ENCODE assay signal across 1 cellular context in the genomic region with DNA sequence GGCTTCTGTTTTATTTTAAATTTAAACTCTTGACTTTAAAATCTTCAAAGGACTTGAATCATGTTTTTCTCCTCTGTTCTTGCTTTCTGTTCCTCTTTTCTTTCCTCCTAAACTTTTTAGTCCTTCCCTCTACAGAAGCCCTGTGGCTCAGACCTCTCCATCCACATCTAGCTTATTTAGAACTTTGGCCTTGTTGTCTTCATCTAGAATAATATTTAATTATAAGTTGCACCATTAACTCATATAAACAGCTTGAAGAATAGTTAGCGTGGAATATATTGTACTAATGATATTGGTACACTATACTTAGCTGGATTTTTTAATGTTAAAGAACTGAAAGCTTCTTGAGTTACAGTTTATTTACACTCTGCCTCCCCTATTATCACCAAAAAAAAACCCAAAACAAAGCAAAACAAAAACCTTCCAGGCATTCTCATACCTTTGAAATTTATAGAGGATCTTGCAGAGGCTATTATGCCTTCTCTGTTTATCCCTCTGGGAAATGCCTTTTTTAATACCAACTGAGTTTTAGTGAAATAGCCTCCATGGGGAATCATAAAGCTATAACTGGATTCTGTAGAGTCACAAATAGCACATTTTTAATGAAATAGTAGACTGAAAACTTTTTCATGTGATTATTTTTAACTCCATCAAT.
TF ChIP-seq lines count a peak whose summit lies in the region.

No MANE protein-coding gene starts in this region.

TF ChIP-seq in SK-N-SH, 30 proteins besides CTCF, POLR2A, EP300 and RAD21 (continued from another document):
- TF ChIP-seq, protein P1, sequence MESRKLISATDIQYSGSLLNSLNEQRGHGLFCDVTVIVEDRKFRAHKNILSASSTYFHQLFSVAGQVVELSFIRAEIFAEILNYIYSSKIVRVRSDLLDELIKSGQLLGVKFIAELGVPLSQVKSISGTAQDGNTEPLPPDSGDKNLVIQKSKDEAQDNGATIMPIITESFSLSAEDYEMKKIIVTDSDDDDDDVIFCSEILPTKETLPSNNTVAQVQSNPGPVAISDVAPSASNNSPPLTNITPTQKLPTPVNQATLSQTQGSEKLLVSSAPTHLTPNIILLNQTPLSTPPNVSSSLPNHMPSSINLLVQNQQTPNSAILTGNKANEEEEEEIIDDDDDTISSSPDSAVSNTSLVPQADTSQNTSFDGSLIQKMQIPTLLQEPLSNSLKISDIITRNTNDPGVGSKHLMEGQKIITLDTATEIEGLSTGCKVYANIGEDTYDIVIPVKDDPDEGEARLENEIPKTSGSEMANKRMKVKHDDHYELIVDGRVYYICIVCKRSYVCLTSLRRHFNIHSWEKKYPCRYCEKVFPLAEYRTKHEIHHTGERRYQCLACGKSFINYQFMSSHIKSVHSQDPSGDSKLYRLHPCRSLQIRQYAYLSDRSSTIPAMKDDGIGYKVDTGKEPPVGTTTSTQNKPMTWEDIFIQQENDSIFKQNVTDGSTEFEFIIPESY (IDR thresholded peaks at IDR 0.05; ENCODE audit: borderline replicate concordance, low read depth) = no peak
- no peak for TF ChIP-seq NFIC (IDR thresholded peaks at IDR 0.05; ENCODE audit: borderline replicate concordance)
- TF ChIP-seq, protein P2, sequence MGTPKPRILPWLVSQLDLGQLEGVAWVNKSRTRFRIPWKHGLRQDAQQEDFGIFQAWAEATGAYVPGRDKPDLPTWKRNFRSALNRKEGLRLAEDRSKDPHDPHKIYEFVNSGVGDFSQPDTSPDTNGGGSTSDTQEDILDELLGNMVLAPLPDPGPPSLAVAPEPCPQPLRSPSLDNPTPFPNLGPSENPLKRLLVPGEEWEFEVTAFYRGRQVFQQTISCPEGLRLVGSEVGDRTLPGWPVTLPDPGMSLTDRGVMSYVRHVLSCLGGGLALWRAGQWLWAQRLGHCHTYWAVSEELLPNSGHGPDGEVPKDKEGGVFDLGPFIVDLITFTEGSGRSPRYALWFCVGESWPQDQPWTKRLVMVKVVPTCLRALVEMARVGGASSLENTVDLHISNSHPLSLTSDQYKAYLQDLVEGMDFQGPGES (IDR thresholded peaks at IDR 0.05; ENCODE audit: low read depth, low read length) = no peak
- TF ChIP-seq FOSL2 (IDR thresholded peaks at IDR 0.05; ENCODE audit: borderline replicate concordance, low read depth) = no peak
- TF ChIP-seq GABPA (IDR thresholded peaks at IDR 0.05; ENCODE audit: low read depth) = no peak
- no peak for TF ChIP-seq MXI1 (IDR thresholded peaks at IDR 0.05; ENCODE audit: low read depth, low read length)
- TF ChIP-seq, protein P3, sequence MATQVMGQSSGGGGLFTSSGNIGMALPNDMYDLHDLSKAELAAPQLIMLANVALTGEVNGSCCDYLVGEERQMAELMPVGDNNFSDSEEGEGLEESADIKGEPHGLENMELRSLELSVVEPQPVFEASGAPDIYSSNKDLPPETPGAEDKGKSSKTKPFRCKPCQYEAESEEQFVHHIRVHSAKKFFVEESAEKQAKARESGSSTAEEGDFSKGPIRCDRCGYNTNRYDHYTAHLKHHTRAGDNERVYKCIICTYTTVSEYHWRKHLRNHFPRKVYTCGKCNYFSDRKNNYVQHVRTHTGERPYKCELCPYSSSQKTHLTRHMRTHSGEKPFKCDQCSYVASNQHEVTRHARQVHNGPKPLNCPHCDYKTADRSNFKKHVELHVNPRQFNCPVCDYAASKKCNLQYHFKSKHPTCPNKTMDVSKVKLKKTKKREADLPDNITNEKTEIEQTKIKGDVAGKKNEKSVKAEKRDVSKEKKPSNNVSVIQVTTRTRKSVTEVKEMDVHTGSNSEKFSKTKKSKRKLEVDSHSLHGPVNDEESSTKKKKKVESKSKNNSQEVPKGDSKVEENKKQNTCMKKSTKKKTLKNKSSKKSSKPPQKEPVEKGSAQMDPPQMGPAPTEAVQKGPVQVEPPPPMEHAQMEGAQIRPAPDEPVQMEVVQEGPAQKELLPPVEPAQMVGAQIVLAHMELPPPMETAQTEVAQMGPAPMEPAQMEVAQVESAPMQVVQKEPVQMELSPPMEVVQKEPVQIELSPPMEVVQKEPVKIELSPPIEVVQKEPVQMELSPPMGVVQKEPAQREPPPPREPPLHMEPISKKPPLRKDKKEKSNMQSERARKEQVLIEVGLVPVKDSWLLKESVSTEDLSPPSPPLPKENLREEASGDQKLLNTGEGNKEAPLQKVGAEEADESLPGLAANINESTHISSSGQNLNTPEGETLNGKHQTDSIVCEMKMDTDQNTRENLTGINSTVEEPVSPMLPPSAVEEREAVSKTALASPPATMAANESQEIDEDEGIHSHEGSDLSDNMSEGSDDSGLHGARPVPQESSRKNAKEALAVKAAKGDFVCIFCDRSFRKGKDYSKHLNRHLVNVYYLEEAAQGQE (IDR thresholded peaks at IDR 0.05; ENCODE audit: low read depth, low read length) = no peak
